ENCODE assay signal across 8 cellular contexts in genomic region chr4:122922877-122923511, GRCh38. TPM values are rescaled to one million over a fixed set of nuclear protein-coding genes. Genes with fewer than 3 reads are reported as not detected.
DNase-seq lines count a peak whose midpoint lies in the region; ATAC-seq, FAIRE-seq and TF ChIP-seq lines count a peak whose summit lies in the region.

No MANE protein-coding gene starts in this region.

- peak overlapping the region; percentile 87 for H3K4me3 ChIP-seq in astrocyte (ENCODE audit: insufficient read depth, low read depth, low read length)

- no peak overlapping the region for H3K4me3 Mint-ChIP-seq in T-helper 2 cell treated with Interferon-gamma antibody and Interleukin-4, amounts not matched to agents 5 μg/mL and 100 μg/mL, for 36 hours
- peak overlapping the region; percentile 100 for H3K4me3 Mint-ChIP-seq in astrocyte (ENCODE audit: unreplicated experiment)

- H3K36me3 Mint-ChIP-seq in T-helper 2 cell treated with Interferon-gamma antibody and Interleukin-4, amounts not matched to agents 5 μg/mL and 100 μg/mL, for 36 hours (ENCODE audit: low read depth) = no peaks in the 10 kb centered on the region
- H3K36me3 Mint-ChIP-seq in astrocyte (ENCODE audit: low read depth, unreplicated experiment) = no peaks in the 10 kb centered on the region

- H3K79me2 ChIP-seq in astrocyte (ENCODE audit: insufficient read depth, low read length) = peaks cover 55% of the 10 kb centered on the region

- H3K9me3 Mint-ChIP-seq in T-helper 2 cell treated with Interferon-gamma antibody and Interleukin-4, amounts not matched to agents 5 μg/mL and 100 μg/mL, for 36 hours = no peaks in the 10 kb centered on the region
- H3K9me3 Mint-ChIP-seq in astrocyte (ENCODE audit: unreplicated experiment) = no peaks in the 10 kb centered on the region

- H4K20me1 ChIP-seq in astrocyte (ENCODE audit: insufficient read depth, low read length) = no peaks in the 10 kb centered on the region

- no peaks in the 10 kb centered on the region for H3K27me3 ChIP-seq in astrocyte (ENCODE audit: insufficient read depth, low read length)

- H3K27me3 Mint-ChIP-seq in T-helper 2 cell treated with Interferon-gamma antibody and Interleukin-4, amounts not matched to agents 5 μg/mL and 100 μg/mL, for 36 hours (ENCODE audit: low read depth) = no peaks in the 10 kb centered on the region
- H3K27me3 Mint-ChIP-seq in astrocyte (ENCODE audit: low read depth, unreplicated experiment) = no peaks in the 10 kb centered on the region

- H3K27ac ChIP-seq in astrocyte (ENCODE audit: low read depth, low read length) = peak overlapping the region; percentile 67

- no peaks in the 10 kb centered on the region for H3K4me1 ChIP-seq in astrocyte (ENCODE audit: insufficient read depth, low read length)

- DNase-seq in NCI-H1694 treated with DMSO at 0.1 percent for 48 hours (lab: John Stamatoyannopoulos, UW) (peak; percentile 66), astrocyte (ENCODE audit: low read depth) (peak; percentile 78), hepatic stellate cell (ENCODE audit: low spot score) (peak; percentile 81), renal cortical epithelial cell (ENCODE audit: low read depth) (peak; percentile 73), retina (no peak)
- peak; percentile 88 for DNase-seq in T-helper 2 cell treated with Interferon-gamma antibody and Interleukin-4, amounts not matched to agents 5 μg/mL and 100 μg/mL, for 36 hours (ENCODE audit: low spot score)

- no peaks in the 10 kb centered on the region for H3K36me3 ChIP-seq in astrocyte (ENCODE audit: insufficient read depth, low read length)

- ATAC-seq in GM18499 (IDR thresholded peaks at IDR 0.05; ENCODE audit: insufficient read depth, unreplicated experiment) (peak; percentile 69), HG02885 (IDR thresholded peaks at IDR 0.05; ENCODE audit: poor library complexity, unreplicated experiment) (peak; percentile 96)

- peak overlapping the region; percentile 89 for H3K4me2 ChIP-seq in astrocyte (ENCODE audit: low read length)

- peak overlapping the region; percentile 97 for H3K27ac Mint-ChIP-seq in T-helper 2 cell treated with Interferon-gamma antibody and Interleukin-4, amounts not matched to agents 5 μg/mL and 100 μg/mL, for 36 hours
- peak overlapping the region; percentile 73 for H3K27ac Mint-ChIP-seq in astrocyte (ENCODE audit: unreplicated experiment)

- peak overlapping the region; percentile 89 for H2AFZ ChIP-seq in astrocyte (ENCODE audit: low read depth, low read length)

- H3K4me1 Mint-ChIP-seq in T-helper 2 cell treated with Interferon-gamma antibody and Interleukin-4, amounts not matched to agents 5 μg/mL and 100 μg/mL, for 36 hours (ENCODE audit: low read depth) = peaks cover 14% of the 10 kb centered on the region
- peaks cover 2% of the 10 kb centered on the region for H3K4me1 Mint-ChIP-seq in astrocyte (ENCODE audit: low read depth, unreplicated experiment)

- peak overlapping the region; percentile 87 for H3K9ac ChIP-seq in astrocyte (ENCODE audit: low read length)

- TF ChIP-seq CTCF in astrocyte (IDR thresholded peaks at IDR 0.05; ENCODE audit: insufficient read depth, low read depth, low read length) = no peak

- FAIRE-seq in astrocyte (lab: Jason Lieb, UNC) = no peak

- no peaks in the 10 kb centered on the region for H3K9me3 ChIP-seq in astrocyte (ENCODE audit: insufficient read depth, low read depth, low read length)

RNA-seq across cellular contexts. Expression of gene NUDT6, which starts 0.6 kb away (rescaled TPM):
- 4.0 TPM in 2 replicates for total RNA-seq in astrocyte
- 9.6 and 10.0 TPM in 2 replicates for total RNA-seq in renal cortical epithelial cell
